ENCODE assay signal across 15 cellular contexts in the genomic region with DNA sequence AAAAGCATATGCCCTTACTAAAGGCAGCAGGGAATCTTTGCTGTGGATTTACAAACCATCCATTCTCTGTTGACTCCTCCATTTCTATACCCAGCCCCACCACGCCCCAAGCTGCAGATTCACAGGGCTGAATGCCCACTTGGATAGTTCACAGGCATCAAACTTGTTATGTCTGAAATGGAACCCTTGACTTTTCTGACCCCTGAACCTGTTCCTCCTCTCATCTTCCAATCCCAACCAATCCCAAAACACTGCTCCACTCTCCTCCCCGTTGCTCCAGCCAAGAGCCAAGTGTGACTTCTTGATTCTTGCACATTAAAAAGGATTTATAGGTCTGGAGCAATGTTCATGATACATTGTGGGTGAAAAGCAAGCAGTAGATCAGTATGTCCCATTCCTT.
DNase-seq lines count a peak whose midpoint lies in the region; TF ChIP-seq lines count a peak whose summit lies in the region.
"Had no signal": no experiment of that assay in that cellular context is flagged by ENCODE, and none has a peak within 500 bp of the region (broad histone marks: within the 10 kb centered on the region; RNA-seq: fewer than 3 reads in every experiment).

No MANE protein-coding gene starts in this region.

- WGBS in spleen, 5 donors = 32 to 90% (median 77%) methylated on average over 2 of the region's 2 CpGs

- no peak overlapping the region for H3K4me3 ChIP-seq in spleen
- H3K4me3 ChIP-seq: A549, BLaER1, GM23248 had no signal

- no peaks in the 10 kb centered on the region for H3K4me1 ChIP-seq in spleen
- H3K4me1 ChIP-seq: A549, BLaER1 had no signal

- in situ Hi-C loops in KBM-7 (cut with MboI; ENCODE audit: low pct_unique_long_range_greater_than_20kb, low sequenced_read_pairs) = no loop called here

- peaks cover 0 to 8% (median 0%) of the 10 kb centered on the region in 7 donors for H3K27me3 ChIP-seq in spleen (replicated peaks in 1 of 7)
- H3K27me3 ChIP-seq: BLaER1 had no signal

- H3K27ac ChIP-seq in spleen = no peak overlapping the region
- H3K27ac ChIP-seq: A549, BLaER1, GM23248 had no signal

- TF ChIP-seq CTCF in spleen (IDR thresholded peaks at IDR 0.05 in 8 of 11, conservative IDR thresholded peaks at IDR 0.05 in 3 of 11) = no peak

- intact Hi-C loops in spleen (cut with DNase I; ENCODE audit: low total_unique reads) = no loop called here

- no peak for TF ChIP-seq POLR2A in spleen (IDR thresholded peaks at IDR 0.05)

- peak; percentile 36 for DNase-seq in ecto neural progenitor cell (ENCODE audit: low spot score)
- peak; percentile 96 for DNase-seq in left kidney (ENCODE audit: low read depth, low spot score)
- DNase-seq in spleen = peak; percentile 20
- DNase-seq in 8988T = no peak
- DNase-seq in AG08395 (ENCODE audit: low spot score) = no peak
- DNase-seq in KBM-7 = no peak
- DNase-seq: CD4-positive, alpha-beta memory T cell; DMS153; DMS79; GDM1; GM23248; H7; KG1 had no signal

- H3K9me3 ChIP-seq in spleen = no peaks in the 10 kb centered on the region
- H3K9me3 ChIP-seq: A549, BLaER1 had no signal

- H3K36me3 ChIP-seq in spleen = no peaks in the 10 kb centered on the region
- H3K36me3 ChIP-seq: BLaER1 had no signal

Comparison
In these comparisons a context has a peak if more than half of its experiments do, and no peak if none do; other contexts are left out.
1. DNase-seq: peak in ecto neural progenitor cell (single experiment), left kidney (single experiment) and spleen (single experiment); none in 8988T (single experiment), AG08395 (single experiment) and KBM-7 (single experiment).